8 cellular contexts compared by ENCODE assay signal in the genomic region with DNA sequence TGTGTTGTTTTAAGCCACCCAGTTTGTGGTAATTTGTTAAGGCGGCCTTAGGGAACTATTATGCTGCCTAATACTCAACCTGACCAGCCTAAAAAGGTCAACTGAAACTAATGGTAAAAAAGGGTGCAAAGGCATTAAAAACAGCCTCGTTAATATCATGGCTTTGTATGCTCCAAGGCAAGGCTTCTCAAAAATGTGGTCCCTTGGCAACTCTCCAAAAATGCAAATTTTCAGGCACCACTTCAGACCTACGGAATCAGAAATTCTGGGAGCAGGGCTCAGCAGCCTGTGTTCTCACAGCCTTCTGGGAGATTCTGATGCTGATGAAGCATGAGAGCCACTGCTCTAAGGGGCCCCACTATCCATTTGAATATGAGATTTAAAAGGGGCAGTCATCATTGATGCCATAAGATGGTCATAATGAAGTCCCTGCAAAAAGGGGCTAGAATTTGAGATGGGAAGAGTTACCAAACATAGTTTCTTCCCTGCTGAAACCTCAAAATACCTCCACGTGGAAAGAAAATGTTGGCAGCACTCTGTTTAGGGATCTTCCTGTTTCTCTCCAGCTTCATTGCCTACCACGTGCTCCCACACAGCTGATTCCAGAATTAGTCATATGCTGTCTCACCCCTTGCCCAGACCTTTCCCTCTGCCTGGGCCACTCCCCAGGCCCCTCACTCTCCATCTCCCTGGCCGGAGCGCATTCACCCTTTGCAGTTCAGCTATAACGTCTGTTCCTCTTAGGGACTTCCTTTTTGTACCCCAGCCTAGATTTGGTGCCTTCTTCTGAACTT. TPM values are rescaled to one million over a fixed set of nuclear protein-coding genes. Genes with fewer than 3 reads are reported as not detected.
DNase-seq lines count a peak whose midpoint lies in the region; ATAC-seq and TF ChIP-seq lines count a peak whose summit lies in the region.
"Had no signal": no experiment of that assay in that cellular context is flagged by ENCODE, and none has a peak within 500 bp of the region (broad histone marks: within the 10 kb centered on the region; RNA-seq: fewer than 3 reads in every experiment).

No MANE protein-coding gene starts in this region.

- peaks cover 18% of the 10 kb centered on the region for H3K4me1 Mint-ChIP-seq in Calu3 (ENCODE audit: low read depth, unreplicated experiment)

- H3K9me3 ChIP-seq in HEK293 (ENCODE audit: control insufficient read depth, insufficient read depth, low read depth, low read length) (no peaks in the 10 kb centered on the region), SK-N-SH (no peaks in the 10 kb centered on the region), skeletal muscle satellite cell (replicated peaks; ENCODE audit: low read length) (no peaks in the 10 kb centered on the region)

- H2AFZ ChIP-seq in SK-N-SH (ENCODE audit: low read depth): no peak overlapping the region

- no peaks in the 10 kb centered on the region for H3K9me2 ChIP-seq in SK-N-SH

- H3K4me3 Mint-ChIP-seq in Calu3 (ENCODE audit: low read depth, unreplicated experiment): no peak overlapping the region
- H3K4me3 Mint-ChIP-seq: memory B cell had no signal

- POLR2A ChIA-PET in HEK293 (lab: Yijun Ruan, JAX) (no interaction called here), SK-N-SH (lab: Yijun Ruan, JAX) (no interaction called here)

- no peaks in the 10 kb centered on the region for H3K27me3 ChIP-seq in SK-N-SH (ENCODE audit: insufficient read depth)
- H3K27me3 ChIP-seq in foreskin keratinocyte: no peaks in the 10 kb centered on the region
- no peaks in the 10 kb centered on the region for H3K27me3 ChIP-seq in skeletal muscle satellite cell (ENCODE audit: control insufficient read depth, insufficient read depth, low read length)

- H3K36me3 Mint-ChIP-seq in Calu3 (ENCODE audit: insufficient read depth, unreplicated experiment): peaks cover under 1% of the 10 kb centered on the region
- H3K36me3 Mint-ChIP-seq: memory B cell had no signal

- no peaks in the 10 kb centered on the region for H3K79me2 ChIP-seq in SK-N-SH (ENCODE audit: insufficient read depth)

- WGBS in SK-N-SH (ENCODE audit: low lambda C conversion rate): 79% methylated on average over 8 of the region's 8 CpGs

- no TSS peak for BruUV-seq in Calu3 (replicated peaks; lab: Mats Ljungman, UMichigan)

- H3F3A ChIP-seq in SK-N-SH (replicated peaks; ENCODE audit: insufficient read depth): no peaks in the 10 kb centered on the region

- no peak for DNase-seq in SK-N-SH
- DNase-seq in foreskin keratinocyte: peak; percentile 28 to 63
- DNase-seq in Calu3: no peak
- no peak for DNase-seq in DMS114 treated with DMSO at 0.1 percent for 48 hours (lab: John Stamatoyannopoulos, UW; ENCODE audit: unreplicated experiment)
- no peak for DNase-seq in central memory CD4-positive, alpha-beta T cell

- H3K9ac ChIP-seq in SK-N-SH: no peak overlapping the region
- peak overlapping the region; percentile 35 for H3K9ac ChIP-seq in skeletal muscle satellite cell (ENCODE audit: low read depth, low read length)

- H3K4me3 ChIP-seq in HEK293 (ENCODE audit: low read depth, low read length) (no peak overlapping the region), SK-N-SH (ENCODE audit: low read depth in 2 of 2, low read length in 1 of 2) (no peak overlapping the region), skeletal muscle satellite cell (ENCODE audit: low read length) (no peak overlapping the region)

- ATAC-seq in foreskin keratinocyte: peak; percentile 80

- TF ChIP-seq RAD21 in SK-N-SH (IDR thresholded peaks at IDR 0.05; ENCODE audit: low read length): no peak

- TF ChIP-seq EP300 in SK-N-SH (IDR thresholded peaks at IDR 0.05; ENCODE audit: borderline replicate concordance in 1 of 2, low read depth in 1 of 2, low read length in 1 of 2): no peak

- H3K4me1 ChIP-seq in HEK293 (ENCODE audit: control insufficient read depth, insufficient read depth, low read length) (peaks cover 4% of the 10 kb centered on the region; the same call in 1 of the 2 replicates), SK-N-SH (ENCODE audit: control insufficient read depth in 1 of 2, insufficient read depth in 2 of 2, low read depth in 1 of 2, low read length in 1 of 2) (peaks cover 15 to 23% of the 10 kb centered on the region in 2 experiments; a peak in 3 of 4 replicates), foreskin keratinocyte (peaks cover 22% of the 10 kb centered on the region), skeletal muscle satellite cell (ENCODE audit: control insufficient read depth, insufficient read depth, low read length) (peaks cover 42% of the 10 kb centered on the region)

- peak overlapping the region; percentile 54 for H3K4me2 ChIP-seq in SK-N-SH
- peak overlapping the region; percentile 29 for H3K4me2 ChIP-seq in skeletal muscle satellite cell (ENCODE audit: low read length)

- no peaks in the 10 kb centered on the region for H3K36me3 ChIP-seq in HEK293 (ENCODE audit: control insufficient read depth in 2 of 2, insufficient read depth in 1 of 2, low read length in 2 of 2)
- H3K36me3 ChIP-seq in SK-N-SH (replicated peaks in 1 of 2; ENCODE audit: control insufficient read depth in 1 of 2, insufficient read depth in 2 of 2, low read length in 1 of 2): no peaks in the 10 kb centered on the region
- H3K36me3 ChIP-seq in skeletal muscle satellite cell (ENCODE audit: insufficient read depth, low read length): no peaks in the 10 kb centered on the region

- H4K20me1 ChIP-seq in SK-N-SH (ENCODE audit: insufficient read depth): no peaks in the 10 kb centered on the region

- CTCF ChIA-PET in HEK293 (lab: Yijun Ruan, JAX): interaction anchor here (0.6 to 1.1 kb wide), 4 partner anchors 18 to 229 kb away, joined by 3 read pairs; no protein-coding TSS in a partner anchor
- CTCF ChIA-PET in SK-N-SH (lab: Yijun Ruan, JAX): interaction anchor here (1.0 to 1.5 kb wide), 3 partner anchors 16 to 298 kb away, joined by 3 to 6 read pairs (median 3); no protein-coding TSS in a partner anchor
- CTCF ChIA-PET in Calu3 (lab: Charles Lee): no interaction called here

- no peak overlapping the region for H3K27ac Mint-ChIP-seq in Calu3 (ENCODE audit: unreplicated experiment)
- H3K27ac Mint-ChIP-seq: memory B cell had no signal

- H3K27me3 Mint-ChIP-seq in Calu3 (ENCODE audit: unreplicated experiment): peaks cover 36% of the 10 kb centered on the region

- intact Hi-C loops in Calu3 (cut with micrococcal nuclease; ENCODE audit: unreplicated experiment): no loop called here

- no peaks in the 10 kb centered on the region for H3K9me3 Mint-ChIP-seq in Calu3 (ENCODE audit: low read depth, unreplicated experiment)
- H3K9me3 Mint-ChIP-seq: memory B cell had no signal

- TF ChIP-seq CTCF in HEK293 (tag by site-specific recombination; IDR thresholded peaks at IDR 0.05) (no peak), SK-N-SH (IDR thresholded peaks at IDR 0.05) (no peak), foreskin keratinocyte (conservative IDR thresholded peaks at IDR 0.05) (no peak), Calu3 (IDR thresholded peaks at IDR 0.05; ENCODE audit: unreplicated experiment) (no peak)

- no peak overlapping the region for H3K27ac ChIP-seq in HEK293 (ENCODE audit: extremely low read depth, low read depth, low read length)
- H3K27ac ChIP-seq in SK-N-SH (ENCODE audit: low read depth in 2 of 2, low read length in 1 of 2): peak overlapping the region in 1 of 2 experiments; percentile 54; a peak in 2 of 4 replicates
- no peak overlapping the region for H3K27ac ChIP-seq in foreskin keratinocyte

TF ChIP-seq in HEK293, 187 proteins besides CTCF, POLR2A, EP300 and RAD21 (continues in another document):
- peak; percentile 80 for TF ChIP-seq ZNF335 (tag by site-specific recombination; conservative IDR thresholded peaks at IDR 0.05)
- TF ChIP-seq, protein P1, sequence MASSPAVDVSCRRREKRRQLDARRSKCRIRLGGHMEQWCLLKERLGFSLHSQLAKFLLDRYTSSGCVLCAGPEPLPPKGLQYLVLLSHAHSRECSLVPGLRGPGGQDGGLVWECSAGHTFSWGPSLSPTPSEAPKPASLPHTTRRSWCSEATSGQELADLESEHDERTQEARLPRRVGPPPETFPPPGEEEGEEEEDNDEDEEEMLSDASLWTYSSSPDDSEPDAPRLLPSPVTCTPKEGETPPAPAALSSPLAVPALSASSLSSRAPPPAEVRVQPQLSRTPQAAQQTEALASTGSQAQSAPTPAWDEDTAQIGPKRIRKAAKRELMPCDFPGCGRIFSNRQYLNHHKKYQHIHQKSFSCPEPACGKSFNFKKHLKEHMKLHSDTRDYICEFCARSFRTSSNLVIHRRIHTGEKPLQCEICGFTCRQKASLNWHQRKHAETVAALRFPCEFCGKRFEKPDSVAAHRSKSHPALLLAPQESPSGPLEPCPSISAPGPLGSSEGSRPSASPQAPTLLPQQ (tag by site-specific recombination; IDR thresholded peaks at IDR 0.05): peak; percentile 77
- TF ChIP-seq ZFP69B (tag by site-specific recombination; IDR thresholded peaks at IDR 0.05): peak; percentile 67; the same call in 1 of the 2 replicates
- TF ChIP-seq ZBTB17 (tag by site-specific recombination; IDR thresholded peaks at IDR 0.05): 0 out of 2 replicates have a peak, but pooled peaks have one; percentile 19
- TF ChIP-seq ZNF585B (tag by site-specific recombination; IDR thresholded peaks at IDR 0.05): no peak

TF ChIP-seq in SK-N-SH, 30 proteins besides CTCF, POLR2A, EP300 and RAD21 (continues in another document):
- TF ChIP-seq FOSL2 (IDR thresholded peaks at IDR 0.05; ENCODE audit: borderline replicate concordance, low read depth): peak; percentile 35; the same call in 1 of the 2 replicates
- TF ChIP-seq NFIC (IDR thresholded peaks at IDR 0.05; ENCODE audit: borderline replicate concordance): peak; percentile 24; the same call in 1 of the 2 replicates
- TF ChIP-seq, protein P2, sequence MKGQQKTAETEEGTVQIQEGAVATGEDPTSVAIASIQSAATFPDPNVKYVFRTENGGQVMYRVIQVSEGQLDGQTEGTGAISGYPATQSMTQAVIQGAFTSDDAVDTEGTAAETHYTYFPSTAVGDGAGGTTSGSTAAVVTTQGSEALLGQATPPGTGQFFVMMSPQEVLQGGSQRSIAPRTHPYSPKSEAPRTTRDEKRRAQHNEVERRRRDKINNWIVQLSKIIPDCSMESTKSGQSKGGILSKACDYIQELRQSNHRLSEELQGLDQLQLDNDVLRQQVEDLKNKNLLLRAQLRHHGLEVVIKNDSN (IDR thresholded peaks at IDR 0.05; ENCODE audit: borderline replicate concordance, low read depth): peak; percentile 74; the same call in 1 of the 2 replicates
- TF ChIP-seq CHD2 (IDR thresholded peaks at IDR 0.05; ENCODE audit: low read length, partially characterized antibody): no peak
- TF ChIP-seq, protein P3, sequence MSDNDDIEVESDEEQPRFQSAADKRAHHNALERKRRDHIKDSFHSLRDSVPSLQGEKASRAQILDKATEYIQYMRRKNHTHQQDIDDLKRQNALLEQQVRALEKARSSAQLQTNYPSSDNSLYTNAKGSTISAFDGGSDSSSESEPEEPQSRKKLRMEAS (IDR thresholded peaks at IDR 0.05; ENCODE audit: low read depth): peak; percentile 94
- peak; percentile 1; the same call in 1 of the 2 replicates for TF ChIP-seq GATA2 (CRISPR knock-in tag; IDR thresholded peaks at IDR 0.05)

RNA-seq across cellular contexts. Expression of a gene that starts 46.7 kb away (rescaled TPM):
- 69.5 and 98.7 TPM in 2 replicates for polyA plus RNA-seq in SK-N-SH (2012; rRNA removed)
- polyA plus RNA-seq in SK-N-SH (2012; cell fraction: cytosol; rRNA removed): 70.8 and 111 TPM in 2 replicates
- 124 and 128 TPM in 2 replicates for polyA plus RNA-seq in SK-N-SH (2012; cell fraction: nucleus; rRNA removed)
- total RNA-seq in foreskin keratinocyte: 98.4 and 117 TPM in 2 replicates
- polyA plus RNA-seq in foreskin keratinocyte: 94.9 and 98.7 TPM in 2 replicates
- total RNA-seq in skeletal muscle satellite cell (2012; rRNA removed): 112 and 127 TPM in 2 replicates
- 54.2 and 59.5 TPM in 2 replicates for total RNA-seq in Calu3 (2022)

Comparison
In these comparisons a context has a peak if more than half of its experiments do, and no peak if none do; other contexts are left out.
1. DNase-seq: peak in foreskin keratinocyte (2 of 2); none in SK-N-SH (single experiment), Calu3 (single experiment), DMS114 treated with DMSO at 0.1 percent for 48 hours (single experiment) and central memory CD4-positive, alpha-beta T cell (single experiment).